8 cellular contexts compared by ENCODE assay signal in genomic region chr13:74135306-74136088, GRCh38. TPM values are rescaled to one million over a fixed set of nuclear protein-coding genes. Genes with fewer than 3 reads are reported as not detected.
DNase-seq lines count a peak whose midpoint lies in the region; ATAC-seq and TF ChIP-seq lines count a peak whose summit lies in the region.

No MANE protein-coding gene starts in this region.

- TF ChIP-seq CTCF in epithelial cell of proximal tubule (conservative IDR thresholded peaks at IDR 0.05; ENCODE audit: low read depth, low read length) = no peak

- no peaks in the 10 kb centered on the region for H3K36me3 ChIP-seq in muscle layer of colon (ENCODE audit: insufficient read depth, low read length)

- peak; percentile 40 for ATAC-seq in HG03342 (IDR thresholded peaks at IDR 0.05; ENCODE audit: unreplicated experiment)

- no peaks in the 10 kb centered on the region for H3K27me3 ChIP-seq in muscle layer of colon (ENCODE audit: control insufficient read depth in 1 of 2, insufficient read depth in 2 of 2, low read length in 2 of 2)

- no peaks in the 10 kb centered on the region for H3K9me3 ChIP-seq in muscle layer of colon (ENCODE audit: low read length)

- H3K27ac ChIP-seq in muscle layer of colon (ENCODE audit: low read depth, low read length) = peak overlapping the region; percentile 92

- peak overlapping the region; percentile 76 for H3K9ac ChIP-seq in muscle layer of colon (ENCODE audit: low read length)

- H3K4me1 ChIP-seq in muscle layer of colon (ENCODE audit: insufficient read depth, low read length) = peaks cover 14% of the 10 kb centered on the region

- DNase-seq in C1 segment of cervical spinal cord (lab: John Stamatoyannopoulos, UW) (peak in 12 of 14 donors; percentile 45 to 78 (median 58)), GM19238 (ENCODE audit: insufficient read length, low spot score) (peak; percentile 59), NCI-H774 (lab: John Stamatoyannopoulos, UW) (peak; percentile 39), epithelial cell of proximal tubule (ENCODE audit: low read depth) (no peak)
- peak; percentile 85 for DNase-seq in activated CD8-positive, alpha-beta memory T cell treated with anti-CD3 and anti-CD28 coated beads, Interleukin-2, amount 50 U/mL, for 48 hours
- DNase-seq in stimulated activated naive CD4-positive, alpha-beta T cell (lab: John Stamatoyannopoulos, UW) = peak; percentile 34 to 74 (median 57)

- H3K4me3 ChIP-seq in epithelial cell of proximal tubule (ENCODE audit: low read depth, low read length) = peak overlapping the region; percentile 93
- H3K4me3 ChIP-seq in muscle layer of colon (ENCODE audit: low read depth in 1 of 2, low read length in 2 of 2) = peak overlapping the region; percentile 78 to 96

RNA-seq across cellular contexts. Expression of gene KLF12, which starts 1.3 kb away (rescaled TPM):
- 3.0 and 4.3 TPM in 2 replicates for total RNA-seq in epithelial cell of proximal tubule
